ENCODE assay signal across 9 cellular contexts in genomic region chr18:69882965-69883668, GRCh38.
DNase-seq lines count a peak whose midpoint lies in the region; ATAC-seq, FAIRE-seq and TF ChIP-seq lines count a peak whose summit lies in the region.
"Had no signal": no experiment of that assay in that cellular context is flagged by ENCODE, and none has a peak within 500 bp of the region (broad histone marks: within the 10 kb centered on the region; RNA-seq: fewer than 3 reads in every experiment).

No MANE protein-coding gene starts in this region.

- ATAC-seq in activated CD8-positive, alpha-beta memory T cell treated with anti-CD3 and anti-CD28 coated beads, Interleukin-2, amount 10 ng/mL, durations not matched to agents 7 days and 5 days, result no peak
- ATAC-seq in HG03460 (IDR thresholded peaks at IDR 0.05; ENCODE audit: unreplicated experiment) (peak; percentile 46), pancreas (no peak), gastroesophageal sphincter (no peak)

- H3K9ac ChIP-seq in GM23248 (no peak overlapping the region), rectal smooth muscle tissue (ENCODE audit: low read length) (no peak overlapping the region)

- H3K9me3 ChIP-seq in GM23248 (ENCODE audit: low read depth), result no peaks in the 10 kb centered on the region
- H3K9me3 ChIP-seq in pancreas, result no peaks in the 10 kb centered on the region
- H3K9me3 ChIP-seq in gastroesophageal sphincter, result no peaks in the 10 kb centered on the region
- H3K9me3 ChIP-seq: uterus had no signal

- H3K36me3 ChIP-seq in GM23248 (ENCODE audit: low read depth) (no peaks in the 10 kb centered on the region), rectal smooth muscle tissue (ENCODE audit: control insufficient read depth, insufficient read depth, low read length) (no peaks in the 10 kb centered on the region), pancreas (no peaks in the 10 kb centered on the region), gastroesophageal sphincter (no peaks in the 10 kb centered on the region)
- H3K36me3 ChIP-seq: uterus had no signal

- H3K4me1 ChIP-seq in GM23248 (ENCODE audit: insufficient read depth) (peaks cover 7% of the 10 kb centered on the region; the same call in 1 of the 2 replicates), rectal smooth muscle tissue (ENCODE audit: control insufficient read depth, insufficient read depth, low read length) (peaks cover 8% of the 10 kb centered on the region), pancreas (no peaks in the 10 kb centered on the region), gastroesophageal sphincter (no peaks in the 10 kb centered on the region)

- no peak overlapping the region for H2AFZ ChIP-seq in GM23248

- H3K36me3 Mint-ChIP-seq in activated CD8-positive, alpha-beta memory T cell treated with anti-CD3 and anti-CD28 coated beads, Interleukin-2, amount 10 ng/mL, durations not matched to agents 7 days and 5 days, result peaks cover 44% of the 10 kb centered on the region

- no peak for TF ChIP-seq POLR2A in gastroesophageal sphincter (IDR thresholded peaks at IDR 0.05)

- no peak overlapping the region for H3K27ac ChIP-seq in GM23248
- H3K27ac ChIP-seq in rectal smooth muscle tissue (ENCODE audit: low read depth, low read length), result peak overlapping the region; percentile 6
- H3K27ac ChIP-seq in pancreas, result no peak overlapping the region
- no peak overlapping the region for H3K27ac ChIP-seq in gastroesophageal sphincter
- H3K27ac ChIP-seq: uterus had no signal

- H3K27ac Mint-ChIP-seq in activated CD8-positive, alpha-beta memory T cell treated with anti-CD3 and anti-CD28 coated beads, Interleukin-2, amount 10 ng/mL, durations not matched to agents 7 days and 5 days, result peak overlapping the region; percentile 16

- 67 to 71% methylated on average over 6 of the region's 6 CpGs for WGBS in GM23248 (ENCODE audit: low coverage in 1 of 2, low lambda C conversion rate in 2 of 2, missing lambda C conversion rate in 2 of 2), 2 experiments
- WGBS in pancreas, 2 donors, result 79 to 87% methylated on average over 6 of the region's 6 CpGs
- WGBS in gastroesophageal sphincter (ENCODE audit: low coverage in 1 of 2), 2 donors, result 80% methylated on average over 6 of the region's 6 CpGs; no CpG with 5 or more reads in 1 of the 2 donors

- H4K20me1 ChIP-seq in GM23248 (ENCODE audit: insufficient read depth), result no peaks in the 10 kb centered on the region

- peaks cover 4% of the 10 kb centered on the region for H3K9me3 Mint-ChIP-seq in activated CD8-positive, alpha-beta memory T cell treated with anti-CD3 and anti-CD28 coated beads, Interleukin-2, amount 10 ng/mL, durations not matched to agents 7 days and 5 days (ENCODE audit: low read depth)

- TF ChIP-seq CTCF in pancreas (IDR thresholded peaks at IDR 0.05) (no peak), gastroesophageal sphincter (IDR thresholded peaks at IDR 0.05) (no peak)

- no peaks in the 10 kb centered on the region for H3K79me2 ChIP-seq in GM23248 (ENCODE audit: insufficient read depth)

- H3K27me3 ChIP-seq in GM23248 (replicated peaks; ENCODE audit: insufficient read depth), result no peaks in the 10 kb centered on the region
- H3K27me3 ChIP-seq in rectal smooth muscle tissue (ENCODE audit: control insufficient read depth, insufficient read depth, low read length), result no peaks in the 10 kb centered on the region
- H3K27me3 ChIP-seq in pancreas, result no peaks in the 10 kb centered on the region
- no peaks in the 10 kb centered on the region for H3K27me3 ChIP-seq in gastroesophageal sphincter
- H3K27me3 ChIP-seq: uterus had no signal

- H3K4me3 ChIP-seq in GM23248, result no peak overlapping the region
- H3K4me3 ChIP-seq in rectal smooth muscle tissue (ENCODE audit: low read length), result no peak overlapping the region
- H3K4me3 ChIP-seq in pancreas, result no peak overlapping the region
- H3K4me3 ChIP-seq in gastroesophageal sphincter, result no peak overlapping the region
- H3K4me3 ChIP-seq: uterus had no signal

- H3K4me3 Mint-ChIP-seq in activated CD8-positive, alpha-beta memory T cell treated with anti-CD3 and anti-CD28 coated beads, Interleukin-2, amount 10 ng/mL, durations not matched to agents 7 days and 5 days, result no peak overlapping the region

- CTCF ChIA-PET in activated CD8-positive, alpha-beta memory T cell treated with anti-CD3 and anti-CD28 coated beads, Interleukin-2, amount 10 ng/mL, durations not matched to agents 7 days and 5 days (lab: Charles Lee), result no interaction called here

- DNase-seq in activated CD8-positive, alpha-beta memory T cell treated with anti-CD3 and anti-CD28 coated beads, Interleukin-2, amount 10 ng/mL, durations not matched to agents 7 days and 5 days, result no peak
- DNase-seq in activated CD8-positive, alpha-beta memory T cell treated with anti-CD3 and anti-CD28 coated beads for 24 hours, result no peak
- DNase-seq in GM23248 (peak; percentile 41), pancreas (no peak), activated gamma-delta T cell (lab: John Stamatoyannopoulos, UW) (no peak)
- DNase-seq: uterus had no signal

- no peaks in the 10 kb centered on the region for H3F3A ChIP-seq in GM23248 (ENCODE audit: insufficient read depth)

- H3K27me3 Mint-ChIP-seq in activated CD8-positive, alpha-beta memory T cell treated with anti-CD3 and anti-CD28 coated beads, Interleukin-2, amount 10 ng/mL, durations not matched to agents 7 days and 5 days, result no peaks in the 10 kb centered on the region

- no peaks in the 10 kb centered on the region for H3K9me2 ChIP-seq in GM23248 (ENCODE audit: insufficient read depth)

- H3K4me2 ChIP-seq in GM23248 (ENCODE audit: unreplicated experiment), result no peak overlapping the region

- no peak for TF ChIP-seq EP300 in gastroesophageal sphincter (IDR thresholded peaks at IDR 0.05)

- FAIRE-seq in pancreas (lab: Jason Lieb, UNC), result no peak

- in situ Hi-C loops in GM23248 (cut with MboI), result no loop called here

- H3K4me1 Mint-ChIP-seq in activated CD8-positive, alpha-beta memory T cell treated with anti-CD3 and anti-CD28 coated beads, Interleukin-2, amount 10 ng/mL, durations not matched to agents 7 days and 5 days, result peaks cover 51% of the 10 kb centered on the region

- intact Hi-C loops in pancreas (cut with DNase I), result no loop called here
